ENCODE assay signal across 24 cellular contexts in genomic region chr12:24770851-24771250, GRCh38.
"Had no signal": no experiment of that assay in that cellular context is flagged by ENCODE, and none has a peak within 500 bp of the region (broad histone marks: within the 10 kb centered on the region; RNA-seq: fewer than 3 reads in every experiment).

No MANE protein-coding gene starts in this region.

- H3K4me1 ChIP-seq: adrenal gland, gastrocnemius medialis, left ventricle myocardium inferior, prostate gland, thyroid gland had no signal

- H3K9me3 ChIP-seq: adrenal gland, gastrocnemius medialis, ovary, prostate gland, thyroid gland had no signal

- H3K27me3 ChIP-seq: adrenal gland, gastrocnemius medialis, ovary, thyroid gland had no signal

- H3K27ac ChIP-seq: adrenal gland, epithelial cell of prostate, gastrocnemius medialis, left ventricle myocardium inferior, ovary, prostate gland, thyroid gland had no signal

- H3K4me3 ChIP-seq: adrenal gland, gastrocnemius medialis, left ventricle myocardium inferior, ovary, prostate gland, thyroid gland had no signal

- DNase-seq: activated B cell treated with CpG ODN at 0.5 μM for 24 hours; activated CD4-positive, alpha-beta T cell treated with anti-CD3 and anti-CD28 coated beads for 36 hours; activated CD4-positive, alpha-beta T cell treated with anti-CD3 and anti-CD28 coated beads, Interleukin-2, amount 50 U/mL, for 48 hours; activated CD8-positive, alpha-beta memory T cell treated with anti-CD3 and anti-CD28 coated beads, Interleukin-2, amount 50 U/mL, for 48 hours; activated naive CD4-positive, alpha-beta T cell; activated T-cell treated with anti-CD3 and anti-CD28 coated beads, Interleukin-2, amount 50 U/mL, for 4 hours; adrenal gland; cerebellar nuclear complex; cortex of kidney; endodermal cell; gastrocnemius medialis; hippocampal formation; left ventricle myocardium inferior; naive thymus-derived CD8-positive, alpha-beta T cell; ovary; stimulated activated CD4-positive, alpha-beta T cell treated with anti-CD3 and anti-CD28 coated beads, Interleukin-12 subunit alpha, Interleukin-12 subunit beta, amount 100 ng/mL, for 4 hours; stimulated activated CD4-positive, alpha-beta T cell treated with anti-CD3 and anti-CD28 coated beads, Interleukin-4, amount 100 ng/mL, for 4 hours; stimulated activated naive CD8-positive, alpha-beta T cell treated with anti-CD3 and anti-CD28 coated beads, Interleukin-15, Interleukin-2, amounts not matched to agents 100 U/mL and 50 U/mL, for 24 hours; substantia nigra; T-helper 17 cell; thyroid gland had no signal

- ATAC-seq: activated CD4-positive, alpha-beta T cell treated with anti-CD3 and anti-CD28 coated beads for 36 hours; activated T-cell treated with anti-CD3 and anti-CD28 coated beads, Interleukin-2, amount 50 U/mL, for 4 hours; gastrocnemius medialis; naive thymus-derived CD8-positive, alpha-beta T cell; stimulated activated naive CD8-positive, alpha-beta T cell treated with anti-CD3 and anti-CD28 coated beads, Interleukin-15, Interleukin-2, amounts not matched to agents 100 U/mL and 50 U/mL, for 24 hours; T-helper 17 cell had no signal

- FAIRE-seq: bronchial epithelial cell had no signal

- H3K36me3 ChIP-seq: adrenal gland, gastrocnemius medialis, left ventricle myocardium inferior, ovary, prostate gland, thyroid gland had no signal
